ENCODE assay signal across 21 cellular contexts in the genomic region with DNA sequence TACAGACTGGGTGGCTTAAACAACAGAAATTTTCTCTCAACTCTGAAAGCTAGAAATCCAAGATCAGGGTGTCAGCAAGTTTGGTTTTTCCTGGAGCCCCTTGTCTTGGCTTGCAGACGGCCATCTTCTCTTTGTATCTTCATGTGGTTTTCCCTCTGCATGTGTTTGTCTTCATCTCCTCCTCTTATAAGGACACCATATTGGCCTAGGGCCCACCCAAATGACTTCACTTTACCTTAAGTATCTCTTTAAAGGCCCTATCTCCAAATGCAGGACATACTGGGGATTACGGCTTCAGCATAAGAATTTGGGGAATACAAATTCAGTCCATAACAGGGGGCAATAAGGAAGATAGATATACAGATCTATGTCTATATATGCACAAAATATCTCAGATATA.
DNase-seq lines count a peak whose midpoint lies in the region; ATAC-seq, FAIRE-seq and TF ChIP-seq lines count a peak whose summit lies in the region.
"Had no signal": no experiment of that assay in that cellular context is flagged by ENCODE, and none has a peak within 500 bp of the region (broad histone marks: within the 10 kb centered on the region; RNA-seq: fewer than 3 reads in every experiment).

No MANE protein-coding gene starts in this region.

- BruUV-seq in HCT116 (replicated peaks; lab: Mats Ljungman, UMichigan) = no TSS peak
- no TSS peak for BruUV-seq in K562 (replicated peaks; lab: Mats Ljungman, UMichigan)

- in situ Hi-C loops in K562 (cut with MboI) = no loop called here

- H2AFZ ChIP-seq in HCT116 (ENCODE audit: low read depth, low read length, poor library complexity, severe bottlenecking) (peak overlapping the region; percentile 0), K562 (ENCODE audit: low read depth, low read length) (peak overlapping the region; percentile 82), neural cell (ENCODE audit: low read depth, low read length) (no peak overlapping the region)
- H2AFZ ChIP-seq: GM23248 had no signal

- H3K4me2 ChIP-seq in HCT116 (ENCODE audit: low read length) (no peak overlapping the region), K562 (ENCODE audit: insufficient read depth, low read length) (peak overlapping the region; percentile 12; the same call in 1 of the 2 replicates), neural cell (ENCODE audit: low read length) (no peak overlapping the region)

- POLR2A ChIA-PET in CD8-positive, alpha-beta memory T cell (lab: Charles Lee) = no interaction called here
- POLR2A ChIA-PET in HCT116 (lab: Charles Lee) (no interaction called here), K562 (lab: Yijun Ruan, JAX) (interaction anchor here (1.0 kb wide), 2 partner anchors 16 to 24 kb away, joined by 3 to 4 read pairs; no protein-coding TSS in a partner anchor)

- ATAC-seq in HCT116 = no peak
- ATAC-seq in K562 = peak; percentile 63
- no peak for ATAC-seq in HG03457 (IDR thresholded peaks at IDR 0.05; ENCODE audit: unreplicated experiment)
- ATAC-seq: GM12878 had no signal

- H3K4me1 Mint-ChIP-seq in CD8-positive, alpha-beta memory T cell = no peaks in the 10 kb centered on the region
- H3K4me1 Mint-ChIP-seq: IgD-negative memory B cell had no signal

- H3K27me3 ChIP-seq in CD8-positive, alpha-beta memory T cell (ENCODE audit: insufficient read depth, low read length, poor library complexity, severe bottlenecking) = no peaks in the 10 kb centered on the region
- H3K27me3 ChIP-seq in HCT116 (ENCODE audit: insufficient read depth, low read length) (no peaks in the 10 kb centered on the region), K562 (ENCODE audit: control insufficient read depth in 2 of 2, insufficient read depth in 2 of 2, low read length in 2 of 2) (no peaks in the 10 kb centered on the region), neural cell (ENCODE audit: insufficient read depth, low read depth, low read length) (no peaks in the 10 kb centered on the region), vagina (no peaks in the 10 kb centered on the region)

- H3K36me3 Mint-ChIP-seq in CD8-positive, alpha-beta memory T cell = no peaks in the 10 kb centered on the region

- TF ChIP-seq CTCF in HCT116 (IDR thresholded peaks at IDR 0.05 in 2 of 3, conservative IDR thresholded peaks at IDR 0.05 in 1 of 3; ENCODE audit: borderline replicate concordance in 1 of 3, insufficient read depth in 1 of 3, low read depth in 2 of 3, low read length in 2 of 3) (no peak), K562 (IDR thresholded peaks at IDR 0.05 in 2 of 3, conservative IDR thresholded peaks at IDR 0.05 in 1 of 3; ENCODE audit: insufficient read depth in 2 of 3, low read depth in 1 of 3, low read length in 3 of 3) (no peak), neural cell (IDR thresholded peaks at IDR 0.05; ENCODE audit: poor library complexity, severe bottlenecking) (no peak), vagina (IDR thresholded peaks at IDR 0.05) (no peak)

- FAIRE-seq in K562 (lab: Jason Lieb, UNC) = peak; percentile 62
- FAIRE-seq: A204.1, GM12878, HTR-8/SVneo had no signal

- H3K27ac ChIP-seq in CD8-positive, alpha-beta memory T cell (ENCODE audit: low read depth, low read length) = peak overlapping the region; percentile 29
- H3K27ac ChIP-seq in HCT116 (ENCODE audit: low read depth, low read length) = no peak overlapping the region
- peak overlapping the region; percentile 71 for H3K27ac ChIP-seq in K562 (ENCODE audit: extremely low read depth, low read depth, low read length)
- H3K27ac ChIP-seq in neural cell (ENCODE audit: low read length) = peak overlapping the region; percentile 93
- no peak overlapping the region for H3K27ac ChIP-seq in vagina
- H3K27ac ChIP-seq: C4-2B, GM23248 had no signal

- H3K27me3 Mint-ChIP-seq in CD8-positive, alpha-beta memory T cell = peaks cover 9 to 39% of the 10 kb centered on the region in 2 donors

- intact Hi-C loops in HCT116 (cut with micrococcal nuclease) (no loop called here), K562 (cut with micrococcal nuclease) (loop anchor here (2.0 kb wide), 1 partner anchor 20 kb away; no protein-coding TSS in a partner anchor), vagina (cut with DNase I) (no loop called here)

- no peaks in the 10 kb centered on the region for H3K36me3 ChIP-seq in CD8-positive, alpha-beta memory T cell (ENCODE audit: insufficient read depth, low read length)
- no peaks in the 10 kb centered on the region for H3K36me3 ChIP-seq in HCT116 (ENCODE audit: control insufficient read depth in 1 of 2, insufficient read depth in 2 of 2, low read length in 2 of 2)
- no peaks in the 10 kb centered on the region for H3K36me3 ChIP-seq in K562 (ENCODE audit: control insufficient read depth, insufficient read depth, low read length)
- H3K36me3 ChIP-seq in neural cell (ENCODE audit: insufficient read depth, low read length) = no peaks in the 10 kb centered on the region
- no peaks in the 10 kb centered on the region for H3K36me3 ChIP-seq in vagina

- TF ChIP-seq EP300 in K562 (IDR thresholded peaks at IDR 0.05; ENCODE audit: low read length) (no peak; the same call in 1 of the 2 replicates), neural cell (conservative IDR thresholded peaks at IDR 0.05; ENCODE audit: poor library complexity, severe bottlenecking) (no peak)

- no peak for TF ChIP-seq RAD21 in HCT116 (IDR thresholded peaks at IDR 0.05; ENCODE audit: low read depth)
- TF ChIP-seq RAD21 in K562 (CRISPR knock-in tag; conservative IDR thresholded peaks at IDR 0.05 in 1 of 2, IDR thresholded peaks at IDR 0.05 in 1 of 2) = no peak
- no peak for TF ChIP-seq RAD21 in neural cell (conservative IDR thresholded peaks at IDR 0.05)

- H3K4me3 ChIP-seq in CD8-positive, alpha-beta memory T cell (ENCODE audit: low read length) = no peak overlapping the region
- H3K4me3 ChIP-seq in HCT116 (replicated peaks in 1 of 2; ENCODE audit: low read depth in 1 of 2, low read length in 2 of 2) = no peak overlapping the region
- no peak overlapping the region for H3K4me3 ChIP-seq in K562
- no peak overlapping the region for H3K4me3 ChIP-seq in neural cell (ENCODE audit: low read length)
- H3K4me3 ChIP-seq in vagina = no peak overlapping the region
- H3K4me3 ChIP-seq: GM12878, GM23248 had no signal

- H3K9ac ChIP-seq in HCT116 (ENCODE audit: low read length) = no peak overlapping the region
- H3K9ac ChIP-seq in K562 (ENCODE audit: insufficient read depth in 1 of 2, low read depth in 2 of 2, low read length in 2 of 2) = peak overlapping the region in 1 of 2 experiments; percentile 37; a peak in 2 of 4 replicates
- H3K9ac ChIP-seq in neural cell (ENCODE audit: low read length) = peak overlapping the region; percentile 54
- H3K9ac ChIP-seq: GM23248 had no signal

- H3K4me1 ChIP-seq in CD8-positive, alpha-beta memory T cell (ENCODE audit: insufficient read depth, low read length) = no peaks in the 10 kb centered on the region
- H3K4me1 ChIP-seq in HCT116 (ENCODE audit: control insufficient read depth in 1 of 2, insufficient read depth in 2 of 2, low read length in 2 of 2) (peaks cover 17 to 32% of the 10 kb centered on the region in 2 experiments), K562 (replicated peaks in 1 of 2; ENCODE audit: control insufficient read depth in 2 of 2, insufficient read depth in 2 of 2, low read length in 2 of 2) (peaks cover 6 to 42% of the 10 kb centered on the region in 2 experiments; a peak in 4 of 5 replicates), vagina (no peaks in the 10 kb centered on the region)

- no peak for TF ChIP-seq POLR2A in HCT116 (IDR thresholded peaks at IDR 0.05; ENCODE audit: borderline replicate concordance, extremely low read depth, insufficient read depth, insufficient read length)
- no peak for TF ChIP-seq POLR2A in K562 (conservative IDR thresholded peaks at IDR 0.05)
- TF ChIP-seq POLR2A in vagina (IDR thresholded peaks at IDR 0.05) = no peak

- no peaks in the 10 kb centered on the region for H3K9me1 ChIP-seq in K562 (ENCODE audit: control insufficient read depth, insufficient read depth, low read length)

- H3K9me2 ChIP-seq in HCT116 (ENCODE audit: insufficient read depth) (no peaks in the 10 kb centered on the region), neural cell (ENCODE audit: insufficient read depth, low read length) (no peaks in the 10 kb centered on the region)

- H3K79me2 ChIP-seq in HCT116 (ENCODE audit: insufficient read depth, low read length) (no peaks in the 10 kb centered on the region), K562 (ENCODE audit: control insufficient read depth, insufficient read depth, low read length) (no peaks in the 10 kb centered on the region), neural cell (replicated peaks; ENCODE audit: insufficient read depth, low read length) (no peaks in the 10 kb centered on the region)

- CTCF ChIA-PET in CD8-positive, alpha-beta memory T cell (lab: Charles Lee) = no interaction called here
- CTCF ChIA-PET in HCT116 (lab: Charles Lee) = no interaction called here
- CTCF ChIA-PET in K562 (lab: Yijun Ruan, JAX; ENCODE audit: low intra/inter-chr PET ratio) = no interaction called here

- H3K27ac Mint-ChIP-seq in CD8-positive, alpha-beta memory T cell = no peak overlapping the region
- H3K27ac Mint-ChIP-seq: CD4-positive, alpha-beta T cell; IgD-negative memory B cell had no signal

- H3K9me3 Mint-ChIP-seq in CD8-positive, alpha-beta memory T cell = peaks cover 0 to 4% (median 3%) of the 10 kb centered on the region in 5 donors
- H3K9me3 Mint-ChIP-seq: CD4-positive, alpha-beta T cell had no signal

- no peak for DNase-seq in CD8-positive, alpha-beta memory T cell
- DNase-seq in HCT116 (ENCODE audit: low read depth, low spot score) = no peak
- DNase-seq in K562 (ENCODE audit: extremely low read depth in 1 of 4, low spot score in 3 of 4) = peak in 3 of 4 experiments; percentile 26 to 77 (median 43)
- no peak for DNase-seq in SHP77 (lab: John Stamatoyannopoulos, UW)
- DNase-seq in vagina (ENCODE audit: extremely low spot score in 2 of 2) = no peak
- DNase-seq: AML-193; CD4-positive, alpha-beta T cell; DMS153; DMS79 treated with DMSO at 0.1 percent for 48 hours; GF-D8; GM23248; H7; Kasumi-1; KG1 had no signal

- no peaks in the 10 kb centered on the region for H3K9me3 ChIP-seq in CD8-positive, alpha-beta memory T cell (ENCODE audit: low read length)
- H3K9me3 ChIP-seq in HCT116 (ENCODE audit: control insufficient read depth in 1 of 2, insufficient read depth in 1 of 2, low read depth in 1 of 2, low read length in 2 of 2) (no peaks in the 10 kb centered on the region), K562 (replicated peaks; ENCODE audit: control insufficient read depth, insufficient read depth, low read depth, low read length) (no peaks in the 10 kb centered on the region; the same call in 1 of the 2 replicates), neural cell (ENCODE audit: low read length) (no peaks in the 10 kb centered on the region), vagina (peaks cover 7% of the 10 kb centered on the region)

- H3K4me3 Mint-ChIP-seq in CD8-positive, alpha-beta memory T cell = no peak overlapping the region
- H3K4me3 Mint-ChIP-seq: CD4-positive, alpha-beta T cell; IgD-negative memory B cell had no signal

- RAD21 ChIA-PET in HCT116 (lab: Charles Lee; ENCODE audit: low non-redundant PET in 1 of 2, low total read pairs in 2 of 2, uncharacterized antibody in 2 of 2, unreplicated experiment in 2 of 2) = no interaction called here

- 14% methylated on average over 2 of the region's 2 CpGs for WGBS in K562 (ENCODE audit: insufficient coverage, low coverage, missing lambda C conversion rate)

- H4K20me1 ChIP-seq in HCT116 (ENCODE audit: insufficient read depth) = no peaks in the 10 kb centered on the region
- H4K20me1 ChIP-seq in K562 (replicated peaks; ENCODE audit: control insufficient read depth, insufficient read depth, low read length) = no peaks in the 10 kb centered on the region
- no peaks in the 10 kb centered on the region for H4K20me1 ChIP-seq in neural cell (ENCODE audit: insufficient read depth)

- H3F3A ChIP-seq in neural cell (ENCODE audit: insufficient read depth, low read length, poor library complexity, severe bottlenecking) = peaks cover 3% of the 10 kb centered on the region

Comparison
In these comparisons a context has a peak if more than half of its experiments do, and no peak if none do; other contexts are left out.
1. DNase-seq: peak in K562 (3 of 4); none in CD8-positive, alpha-beta memory T cell (0 of 5), HCT116 (single experiment), SHP77 (0 of 2) and vagina (0 of 2).
2. H3K27ac ChIP-seq: peak in CD8-positive, alpha-beta memory T cell (single experiment), K562 (single experiment) and neural cell (single experiment); none in HCT116 (single experiment) and vagina (single experiment).